8 cellular contexts compared by ENCODE assay signal in genomic region chr10:45373003-45373782, GRCh38. TPM values are rescaled to one million over a fixed set of nuclear protein-coding genes. Genes with fewer than 3 reads are reported as not detected.
DNase-seq lines count a peak whose midpoint lies in the region; ATAC-seq and TF ChIP-seq lines count a peak whose summit lies in the region.

No MANE protein-coding gene starts in this region.

- peak; percentile 36 for ATAC-seq in HG02588 (IDR thresholded peaks at IDR 0.05; ENCODE audit: unreplicated experiment)
- peak; percentile 63 to 66 for ATAC-seq in lower lobe of right lung

- H3K36me3 ChIP-seq in lower lobe of right lung, result no peaks in the 10 kb centered on the region
- H3K36me3 ChIP-seq in transverse colon, result no peaks in the 10 kb centered on the region

- DNase-seq in NCI-H146 (lab: John Stamatoyannopoulos, UW), result peak; percentile 8
- DNase-seq in NCI-H146 treated with DMSO at 0.1 percent for 48 hours (lab: John Stamatoyannopoulos, UW; ENCODE audit: unreplicated experiment), result no peak
- DNase-seq in NCI-H748 treated with DMSO at 0.1 percent for 48 hours (lab: John Stamatoyannopoulos, UW), result peak; percentile 46
- no peak for DNase-seq in astrocyte of the cerebellum (ENCODE audit: low read depth)
- DNase-seq in lower lobe of right lung, result peak; percentile 62
- DNase-seq in transverse colon, result peak; percentile 46
- DNase-seq in NCI-H446 (lab: John Stamatoyannopoulos, UW), result no peak

- WGBS in transverse colon (ENCODE audit: low coverage in 1 of 2), 2 donors, result 1 to 33% methylated on average over 1 to 13 of the region's 44 CpGs

- no peaks in the 10 kb centered on the region for H3K9me3 ChIP-seq in lower lobe of right lung
- H3K9me3 ChIP-seq in transverse colon, result no peaks in the 10 kb centered on the region

- peak overlapping the region; percentile 84 for H3K27ac ChIP-seq in lower lobe of right lung
- H3K27ac ChIP-seq in transverse colon, result peak overlapping the region; percentile 38 to 56 (median 41)

- peak overlapping the region; percentile 10 for H3K4me3 ChIP-seq in astrocyte of the cerebellum (ENCODE audit: low read depth, low read length)
- H3K4me3 ChIP-seq in lower lobe of right lung, result peak overlapping the region; percentile 63
- peak overlapping the region; percentile 8 to 50 (median 34) for H3K4me3 ChIP-seq in transverse colon

- in situ Hi-C loops in astrocyte of the cerebellum (cut with HindIII; ENCODE audit: low sequenced_read_pairs), result no loop called here
- in situ Hi-C loops in transverse colon (cut with MboI; ENCODE audit: low pct_ligation_motif_present in 1 of 4, low pct_unique_long_range_greater_than_20kb in 1 of 4, low sequenced_read_pairs in 3 of 4), result no loop called here

- peaks cover 25% of the 10 kb centered on the region for H3K4me1 ChIP-seq in lower lobe of right lung
- peaks cover 8 to 24% (median 17%) of the 10 kb centered on the region in 4 donors for H3K4me1 ChIP-seq in transverse colon

- intact Hi-C loops in lower lobe of right lung (cut with DNase I), result no loop called here
- intact Hi-C loops in transverse colon (cut with DNase I; ENCODE audit: low total_unique reads), result no loop called here

- H3K27me3 ChIP-seq in lower lobe of right lung (ENCODE audit: low read depth) (peaks cover 37% of the 10 kb centered on the region), transverse colon (peaks cover 48% of the 10 kb centered on the region)

- TF ChIP-seq EP300 in transverse colon (IDR thresholded peaks at IDR 0.05; ENCODE audit: low read depth), result no peak

- no peak for TF ChIP-seq CTCF in astrocyte of the cerebellum (IDR thresholded peaks at IDR 0.05; ENCODE audit: low read depth, low read length, missing control alignments)
- TF ChIP-seq CTCF in lower lobe of right lung (IDR thresholded peaks at IDR 0.05), result no peak
- TF ChIP-seq CTCF in transverse colon (IDR thresholded peaks at IDR 0.05), result no peak

- TF ChIP-seq POLR2A in transverse colon (IDR thresholded peaks at IDR 0.05), result no peak

RNA-seq across cellular contexts. Expression of gene ALOX5, which starts 0.8 kb away (rescaled TPM):
- total RNA-seq in lower lobe of right lung, result 222 TPM
- 10 to 100 TPM; 13.5 to 27.2 (median 21.1) TPM for total RNA-seq in transverse colon

RNA-seq across cellular contexts. Expression of gene OR13A1, which starts 57.8 kb away (rescaled TPM):
- total RNA-seq in lower lobe of right lung (not detected), transverse colon (under 1 TPM in 1 of 4 donors, not detected in 3; 0.48 TPM)

Comparison
In these comparisons a context has a peak if more than half of its experiments do, and no peak if none do; other contexts are left out.
1. DNase-seq: peak in NCI-H146 (single experiment), NCI-H748 treated with DMSO at 0.1 percent for 48 hours (single experiment), lower lobe of right lung (single experiment) and transverse colon (single experiment); none in NCI-H146 treated with DMSO at 0.1 percent for 48 hours (single experiment), astrocyte of the cerebellum (single experiment) and NCI-H446 (0 of 2).
2. H3K4me3 ChIP-seq: peak in every context shown above with its lines; median percentile 63 in lower lobe of right lung; 34 in transverse colon; 10 in astrocyte of the cerebellum.